16 cellular contexts compared by ENCODE assay signal in the genomic region with DNA sequence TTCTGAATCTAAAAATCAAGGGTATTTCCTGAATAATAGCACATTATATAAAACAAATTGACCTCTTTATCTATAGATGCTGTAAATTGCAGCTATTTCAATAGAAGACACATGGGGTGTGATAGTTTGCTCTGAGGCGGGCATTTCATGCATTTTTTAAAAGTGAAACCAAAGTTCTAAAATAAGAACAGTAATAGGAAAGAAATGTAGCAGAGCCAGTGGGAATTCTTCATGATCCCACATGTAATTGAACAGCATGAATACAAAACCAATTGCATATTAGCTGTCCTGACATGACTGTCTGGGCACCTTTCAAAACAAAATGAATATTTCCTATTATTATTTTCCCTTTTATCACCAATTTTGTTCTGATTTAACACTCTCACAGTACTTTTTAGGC.
DNase-seq lines count a peak whose midpoint lies in the region; ATAC-seq, FAIRE-seq and TF ChIP-seq lines count a peak whose summit lies in the region.
"Had no signal": no experiment of that assay in that cellular context is flagged by ENCODE, and none has a peak within 500 bp of the region (broad histone marks: within the 10 kb centered on the region; RNA-seq: fewer than 3 reads in every experiment).

No MANE protein-coding gene starts in this region.

- H3K9me2 ChIP-seq in OCI-LY7 (ENCODE audit: insufficient read depth, low read length), result no peaks in the 10 kb centered on the region

- no peak overlapping the region for H3K18ac ChIP-seq in IMR-90 (ENCODE audit: low read depth, low read length)

- H3K36me3 ChIP-seq in IMR-90 (ENCODE audit: control insufficient read depth, insufficient read depth, low read length) (no peaks in the 10 kb centered on the region), bronchial epithelial cell (ENCODE audit: control insufficient read depth, insufficient read depth, low read length) (no peaks in the 10 kb centered on the region), OCI-LY7 (ENCODE audit: insufficient read depth, low read length) (no peaks in the 10 kb centered on the region), SJCRH30 (no peaks in the 10 kb centered on the region)
- H3K36me3 ChIP-seq: esophagus squamous epithelium had no signal

- H3K4me3 ChIP-seq in AG04449 (ENCODE audit: low read depth, low read length) (no peak overlapping the region), IMR-90 (ENCODE audit: insufficient read depth, low read depth, low read length) (no peak overlapping the region), bronchial epithelial cell (ENCODE audit: low read depth, low read length) (no peak overlapping the region), OCI-LY7 (ENCODE audit: low read depth, low read length, poor library complexity, severe bottlenecking) (no peak overlapping the region), SJCRH30 (no peak overlapping the region)
- H3K4me3 ChIP-seq: esophagus squamous epithelium, skin epidermis had no signal

- no peak overlapping the region for H2BK20ac ChIP-seq in IMR-90 (ENCODE audit: low read depth, low read length)

- H3K27ac ChIP-seq in IMR-90 (ENCODE audit: insufficient read depth, low read length) (no peak overlapping the region), OCI-LY7 (ENCODE audit: low read depth, low read length, poor library complexity, severe bottlenecking) (no peak overlapping the region), SJCRH30 (no peak overlapping the region)
- H3K27ac ChIP-seq: esophagus squamous epithelium, skin epidermis had no signal

- H3K9me3 ChIP-seq in IMR-90 (ENCODE audit: control insufficient read depth, insufficient read depth, low read length) (no peaks in the 10 kb centered on the region), OCI-LY7 (ENCODE audit: low read length) (no peaks in the 10 kb centered on the region), SJCRH30 (replicated peaks) (no peaks in the 10 kb centered on the region)
- H3K9me3 ChIP-seq: esophagus squamous epithelium had no signal

- DNase-seq in AG04449 (ENCODE audit: low read depth, low spot score) (peak; percentile 38), IMR-90 (peak; percentile 46), bronchial epithelial cell (ENCODE audit: low read depth) (peak; percentile 54), iris pigment epithelial cell (ENCODE audit: low read depth) (peak; percentile 7), OCI-LY7 (ENCODE audit: low spot score) (no peak), NCI-H2227 treated with DMSO at 0.1 percent for 48 hours (lab: John Stamatoyannopoulos, UW) (no peak), SJCRH30 (no peak)
- DNase-seq in activated T-cell treated with anti-CD3 and anti-CD28 coated beads, Interleukin-2, amount 50 U/mL, for 4 hours, result no peak
- DNase-seq: activated CD4-positive, alpha-beta T cell treated with anti-CD3 and anti-CD28 coated beads for 1 hour; AML-193; esophagus squamous epithelium; NCI-H146; nucleus accumbens; stimulated activated naive CD4-positive, alpha-beta T cell treated with Interleukin-2 at 50 U/mL for 16 hours had no signal

- H3K9ac ChIP-seq in IMR-90 (ENCODE audit: low read depth, low read length), result no peak overlapping the region

- no TSS peak for BruUV-seq in IMR-90 (replicated peaks; lab: Mats Ljungman, UMichigan)
- BruUV-seq in OCI-LY7 (replicated peaks; lab: Mats Ljungman, UMichigan), result no TSS peak

- H2BK5ac ChIP-seq in IMR-90 (ENCODE audit: low read depth, low read length, poor library complexity, severe bottlenecking), result no peak overlapping the region

- intact Hi-C loops in IMR-90 (cut with micrococcal nuclease) (no loop called here), OCI-LY7 (cut with micrococcal nuclease; ENCODE audit: unreplicated experiment) (no loop called here)

- peak overlapping the region; percentile 68; the same call in 1 of the 2 replicates for H2BK120ac ChIP-seq in IMR-90 (ENCODE audit: low read depth, low read length)

- H2BK15ac ChIP-seq in IMR-90 (ENCODE audit: low read depth, low read length), result peak overlapping the region; percentile 49; the same call in 1 of the 3 replicates

- H3K27me3 ChIP-seq in IMR-90 (ENCODE audit: control insufficient read depth, insufficient read depth, low read length) (no peaks in the 10 kb centered on the region), bronchial epithelial cell (ENCODE audit: control insufficient read depth, insufficient read depth, low read length) (no peaks in the 10 kb centered on the region), SJCRH30 (no peaks in the 10 kb centered on the region)
- H3K27me3 ChIP-seq: esophagus squamous epithelium had no signal

- no peak overlapping the region for H3K14ac ChIP-seq in IMR-90 (replicated peaks; ENCODE audit: low read depth, low read length)

- no peak overlapping the region; a peak in 1 of 4 replicates for H4K8ac ChIP-seq in IMR-90 (ENCODE audit: low read depth in 2 of 2, low read length in 2 of 2)

- peak; percentile 87 for ATAC-seq in IMR-90 (ENCODE audit: low read depth)
- ATAC-seq in activated T-cell treated with anti-CD3 and anti-CD28 coated beads, Interleukin-2, amount 50 U/mL, for 4 hours, result no peak

- H3K9me3 Mint-ChIP-seq in activated T-cell treated with anti-CD3 and anti-CD28 coated beads, Interleukin-2, amount 50 U/mL, for 4 hours, result no peaks in the 10 kb centered on the region
- H3K9me3 Mint-ChIP-seq: activated naive CD4-positive, alpha-beta T cell treated with anti-CD3 and anti-CD28 coated beads, Interleukin-2, amount 50 U/mL, for 24 hours had no signal

- dilution Hi-C loops in IMR-90 (cut with HindIII; ENCODE audit: low sequenced_read_pairs, unreplicated experiment), result no loop called here

- H3K4ac ChIP-seq in IMR-90 (ENCODE audit: low read depth, low read length), result peak overlapping the region; percentile 38; the same call in 1 of the 2 replicates

- 0 out of 2 replicates have a peak overlapping the region, but pooled peaks have one; percentile 4 for H3K23ac ChIP-seq in IMR-90 (ENCODE audit: low read depth, low read length)

- in situ Hi-C loops in IMR-90 (cut with MboI; ENCODE audit: low sequenced_read_pairs), result no loop called here

- H3K9me1 ChIP-seq in IMR-90 (ENCODE audit: insufficient read depth, low read length), result no peaks in the 10 kb centered on the region

- no peaks in the 10 kb centered on the region for H4K20me1 ChIP-seq in IMR-90 (ENCODE audit: insufficient read depth, low read length)
- H4K20me1 ChIP-seq in OCI-LY7 (ENCODE audit: insufficient read depth, low read length), result no peaks in the 10 kb centered on the region

- H3K4me1 ChIP-seq in IMR-90 (ENCODE audit: control insufficient read depth, insufficient read depth, low read length), result no peaks in the 10 kb centered on the region; the same call in 1 of the 2 replicates
- H3K4me1 ChIP-seq in OCI-LY7 (ENCODE audit: insufficient read depth, low read length, poor library complexity, severe bottlenecking), result no peaks in the 10 kb centered on the region
- no peaks in the 10 kb centered on the region for H3K4me1 ChIP-seq in SJCRH30

- H2AFZ ChIP-seq in IMR-90 (replicated peaks; ENCODE audit: low read length, poor library complexity) (no peak overlapping the region), OCI-LY7 (ENCODE audit: low read length) (no peak overlapping the region)

- no CpG with 5 or more reads among the region's 1 CpG for WGBS in IMR-90 (ENCODE audit: extremely low coverage in 2 of 2, insufficient read length in 1 of 2), 2 experiments

- CTCF ChIA-PET in AG04449 (lab: Yijun Ruan, JAX) (no interaction called here), IMR-90 (lab: Yijun Ruan, JAX) (no interaction called here), OCI-LY7 (lab: Charles Lee; ENCODE audit: unreplicated experiment) (no interaction called here)

- H4K5ac ChIP-seq in IMR-90 (ENCODE audit: low read depth, low read length), result no peak overlapping the region

- H3K4me3 Mint-ChIP-seq in activated T-cell treated with anti-CD3 and anti-CD28 coated beads, Interleukin-2, amount 50 U/mL, for 4 hours, result no peak overlapping the region
- H3K4me3 Mint-ChIP-seq: activated naive CD4-positive, alpha-beta T cell treated with anti-CD3 and anti-CD28 coated beads, Interleukin-2, amount 50 U/mL, for 24 hours had no signal

- no peak overlapping the region for H2AK9ac ChIP-seq in IMR-90 (replicated peaks; ENCODE audit: low read depth, low read length, poor library complexity)

- H3K4me1 Mint-ChIP-seq in activated T-cell treated with anti-CD3 and anti-CD28 coated beads, Interleukin-2, amount 50 U/mL, for 4 hours (ENCODE audit: low read depth), result no peaks in the 10 kb centered on the region
- H3K4me1 Mint-ChIP-seq: activated naive CD4-positive, alpha-beta T cell treated with anti-CD3 and anti-CD28 coated beads, Interleukin-2, amount 50 U/mL, for 24 hours had no signal

- TF ChIP-seq CTCF in AG04449 (IDR thresholded peaks at IDR 0.05; ENCODE audit: insufficient read depth, low read length, missing control alignments), result no peak
- TF ChIP-seq CTCF in IMR-90 (conservative IDR thresholded peaks at IDR 0.05; ENCODE audit: low read depth, low read length), result no peak
- no peak for TF ChIP-seq CTCF in bronchial epithelial cell (IDR thresholded peaks at IDR 0.05; ENCODE audit: insufficient read depth, low read length, severe bottlenecking)
- TF ChIP-seq CTCF in OCI-LY7 (conservative IDR thresholded peaks at IDR 0.05; ENCODE audit: low read length), result no peak

- no peaks in the 10 kb centered on the region for H3K79me1 ChIP-seq in IMR-90 (ENCODE audit: low read depth in 1 of 2, low read length in 2 of 2)

- POLR2A ChIA-PET in AG04449 (lab: Yijun Ruan, JAX) (no interaction called here), IMR-90 (lab: Charles Lee; ENCODE audit: unreplicated experiment) (no interaction called here), OCI-LY7 (lab: Charles Lee) (no interaction called here)

- no peak for TF ChIP-seq POLR2A in IMR-90 (IDR thresholded peaks at IDR 0.05; ENCODE audit: low read depth, low read length)

- no peaks in the 10 kb centered on the region for H3K36me3 Mint-ChIP-seq in activated T-cell treated with anti-CD3 and anti-CD28 coated beads, Interleukin-2, amount 50 U/mL, for 4 hours (ENCODE audit: insufficient read depth)
- H3K36me3 Mint-ChIP-seq: activated naive CD4-positive, alpha-beta T cell treated with anti-CD3 and anti-CD28 coated beads, Interleukin-2, amount 50 U/mL, for 24 hours had no signal

- FAIRE-seq in bronchial epithelial cell (lab: Jason Lieb, UNC), result no peak

- no peak overlapping the region; the same call in 1 of the 2 replicates for H3K56ac ChIP-seq in IMR-90 (ENCODE audit: extremely low read depth, insufficient read depth, low read length)

- no peaks in the 10 kb centered on the region for H3K27me3 Mint-ChIP-seq in activated T-cell treated with anti-CD3 and anti-CD28 coated beads, Interleukin-2, amount 50 U/mL, for 4 hours (ENCODE audit: low read depth)

- no peak for TF ChIP-seq RAD21 in IMR-90 (IDR thresholded peaks at IDR 0.05; ENCODE audit: low read length)

- H4K91ac ChIP-seq in IMR-90 (ENCODE audit: insufficient read depth, low read depth, low read length), result no peak overlapping the region

- H2AK5ac ChIP-seq in IMR-90 (ENCODE audit: low read depth, low read length), result no peak overlapping the region

- no peaks in the 10 kb centered on the region for H3K79me2 ChIP-seq in OCI-LY7 (ENCODE audit: insufficient read depth, low read depth, low read length)

- H3K4me2 ChIP-seq in IMR-90 (ENCODE audit: low read depth, low read length) (peak overlapping the region; percentile 46), OCI-LY7 (ENCODE audit: low read length) (no peak overlapping the region)

TF ChIP-seq in IMR-90, 13 proteins besides CTCF, POLR2A, EP300 and RAD21 (continues in another document):
- no peak for TF ChIP-seq MXI1 (IDR thresholded peaks at IDR 0.05; ENCODE audit: borderline replicate concordance, low read depth, low read length)

Comparison
In these comparisons a context has a peak if more than half of its experiments do, and no peak if none do; other contexts are left out.
1. DNase-seq: peak in AG04449 (single experiment), IMR-90 (single experiment), bronchial epithelial cell (single experiment) and iris pigment epithelial cell (single experiment); none in OCI-LY7 (single experiment), NCI-H2227 treated with DMSO at 0.1 percent for 48 hours (single experiment), activated T-cell treated with anti-CD3 and anti-CD28 coated beads, Interleukin-2, amount 50 U/mL, for 4 hours (single experiment) and SJCRH30 (0 of 2).